In the genomic region with DNA sequence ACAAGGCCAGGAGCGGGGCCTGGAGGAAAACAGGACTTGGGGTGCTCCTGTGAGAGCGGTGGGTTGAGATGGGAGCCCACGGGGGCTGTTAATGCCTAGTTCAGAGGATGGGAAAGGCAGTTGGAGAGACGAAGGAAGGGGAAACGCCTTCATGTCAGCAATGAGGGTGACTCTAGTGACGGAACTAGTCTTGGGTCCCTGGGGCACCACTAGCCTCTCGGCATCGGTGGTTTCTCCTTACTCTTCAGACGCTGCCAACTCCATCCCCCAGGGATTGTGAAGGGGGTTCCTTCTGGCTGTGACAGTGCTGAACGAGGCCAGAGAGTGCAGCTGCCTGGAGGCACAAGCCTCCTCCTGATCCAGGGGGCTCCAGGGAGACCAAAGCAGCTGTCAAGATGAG, we compare ENCODE assay signal across 6 cellular contexts. TPM values are rescaled to one million over a fixed set of nuclear protein-coding genes. Genes with fewer than 3 reads are reported as not detected.
DNase-seq lines count a peak whose midpoint lies in the region; ATAC-seq and TF ChIP-seq lines count a peak whose summit lies in the region.

No MANE protein-coding gene starts in this region.

- peaks cover 39% of the 10 kb centered on the region for H3K4me1 ChIP-seq in left ventricle myocardium inferior
- H3K4me1 ChIP-seq in upper lobe of left lung, result peaks cover 22 to 29% (median 22%) of the 10 kb centered on the region in 4 donors

- WGBS in upper lobe of left lung, 2 donors, result 3 to 6% methylated on average over 10 of the region's 10 CpGs

- TF ChIP-seq EP300 in upper lobe of left lung (IDR thresholded peaks at IDR 0.05), result no peak

- no peaks in the 10 kb centered on the region for H3K9me3 Mint-ChIP-seq in activated naive CD4-positive, alpha-beta T cell treated with anti-CD3 and anti-CD28 coated beads, Interleukin-2, amount 10 ng/mL, durations not matched to agents 7 days and 5 days

- peaks cover 43% of the 10 kb centered on the region for H3K4me1 Mint-ChIP-seq in activated naive CD4-positive, alpha-beta T cell treated with anti-CD3 and anti-CD28 coated beads, Interleukin-2, amount 10 ng/mL, durations not matched to agents 7 days and 5 days

- H3K4me3 Mint-ChIP-seq in activated naive CD4-positive, alpha-beta T cell treated with anti-CD3 and anti-CD28 coated beads, Interleukin-2, amount 10 ng/mL, durations not matched to agents 7 days and 5 days, result peak overlapping the region; percentile 83

- no peak for TF ChIP-seq CTCF in left ventricle myocardium inferior (IDR thresholded peaks at IDR 0.05; ENCODE audit: borderline replicate concordance)
- no peak for TF ChIP-seq CTCF in upper lobe of left lung (IDR thresholded peaks at IDR 0.05)

- TF ChIP-seq POLR2A in upper lobe of left lung (IDR thresholded peaks at IDR 0.05), result no peak

- H3K4me3 ChIP-seq in left ventricle myocardium inferior (peak overlapping the region; percentile 90), upper lobe of left lung (peak overlapping the region; percentile 90 to 98 (median 96))

- H3K27me3 Mint-ChIP-seq in activated naive CD4-positive, alpha-beta T cell treated with anti-CD3 and anti-CD28 coated beads, Interleukin-2, amount 10 ng/mL, durations not matched to agents 7 days and 5 days, result no peaks in the 10 kb centered on the region

- DNase-seq in activated naive CD4-positive, alpha-beta T cell treated with anti-CD3 and anti-CD28 coated beads, Interleukin-2, amount 10 ng/mL, durations not matched to agents 7 days and 5 days, result no peak
- no peak for DNase-seq in activated naive CD4-positive, alpha-beta T cell treated with anti-CD3 and anti-CD28 coated beads, Interleukin-2, amount 50 U/mL, for 16 hours
- DNase-seq in left ventricle myocardium inferior, result peak; percentile 50
- no peak for DNase-seq in upper lobe of left lung
- DNase-seq in stimulated activated CD4-positive, alpha-beta T cell treated with anti-CD3 and anti-CD28 coated beads, Interleukin-4, amount 100 ng/mL, for 24 hours, result no peak

- peak overlapping the region; percentile 93 for H3K27ac Mint-ChIP-seq in activated naive CD4-positive, alpha-beta T cell treated with anti-CD3 and anti-CD28 coated beads, Interleukin-2, amount 10 ng/mL, durations not matched to agents 7 days and 5 days

- H3K27ac ChIP-seq in left ventricle myocardium inferior (replicated peaks), result peak overlapping the region; percentile 95
- peak overlapping the region; percentile 90 to 99 (median 95) for H3K27ac ChIP-seq in upper lobe of left lung

- H3K9me3 ChIP-seq in left ventricle myocardium inferior (replicated peaks), result no peaks in the 10 kb centered on the region
- H3K9me3 ChIP-seq in upper lobe of left lung, result no peaks in the 10 kb centered on the region

- H3K36me3 Mint-ChIP-seq in activated naive CD4-positive, alpha-beta T cell treated with anti-CD3 and anti-CD28 coated beads, Interleukin-2, amount 10 ng/mL, durations not matched to agents 7 days and 5 days, result peaks cover 15% of the 10 kb centered on the region

- H3K27me3 ChIP-seq in left ventricle myocardium inferior (ENCODE audit: low read depth) (no peaks in the 10 kb centered on the region), upper lobe of left lung (no peaks in the 10 kb centered on the region)

- CTCF ChIA-PET in activated naive CD4-positive, alpha-beta T cell treated with anti-CD3 and anti-CD28 coated beads, Interleukin-2, amount 10 ng/mL, durations not matched to agents 7 days and 5 days (lab: Charles Lee), result interaction anchor here (0.9 to 3.6 kb wide), 5 partner anchors 10 to 89 kb away, joined by 4 to 17 read pairs (median 7); partner anchors contain the start of genes C17orf107 and KIF1C

- intact Hi-C loops in left ventricle myocardium inferior (cut with micrococcal nuclease), result no loop called here

- no peak for ATAC-seq in upper lobe of left lung (ENCODE audit: low FRiP score in 2 of 2)
- no peak for ATAC-seq in HG03039 (IDR thresholded peaks at IDR 0.05; ENCODE audit: unreplicated experiment)

- H3K36me3 ChIP-seq in left ventricle myocardium inferior (peaks cover 12% of the 10 kb centered on the region), upper lobe of left lung (peaks cover 0 to 24% (median 9%) of the 10 kb centered on the region in 4 donors)

RNA-seq across cellular contexts. Expression of gene CAMTA2, which starts 0.7 kb away (rescaled TPM):
- total RNA-seq in left ventricle myocardium inferior (33.8 TPM), upper lobe of left lung (100 to 1,000 TPM in 2 of 6 donors, 10 to 100 TPM in 4; 27.1 to 162 (median 50.8) TPM)

RNA-seq across cellular contexts. Expression of gene INCA1, which starts 9.2 kb away (rescaled TPM):
- 3.1 TPM for total RNA-seq in left ventricle myocardium inferior
- total RNA-seq in upper lobe of left lung, result 10 to 100 TPM in 1 of 6 donors, 1 to 10 TPM in 5; 1.4 to 32.5 (median 3.1) TPM

RNA-seq across cellular contexts. Expression of gene KIF1C, which starts 9.6 kb away (rescaled TPM):
- 686 TPM for total RNA-seq in left ventricle myocardium inferior
- 100 to 1,000 TPM; 130 to 270 (median 206) TPM for total RNA-seq in upper lobe of left lung

RNA-seq across cellular contexts. Expression of gene SPAG7, which starts 20.6 kb away (rescaled TPM):
- total RNA-seq in left ventricle myocardium inferior (158 TPM), upper lobe of left lung (10 to 100 TPM; 48.2 to 66.4 (median 63.8) TPM)

RNA-seq across cellular contexts. Expression of gene ENO3, which starts 37.2 kb away (rescaled TPM):
- total RNA-seq in left ventricle myocardium inferior (827 TPM), upper lobe of left lung (10 to 100 TPM in 3 of 6 donors, 1 to 10 TPM in 3; 4.3 to 49.2 (median 10.6) TPM)
